9 cellular contexts compared by ENCODE assay signal in the genomic region with DNA sequence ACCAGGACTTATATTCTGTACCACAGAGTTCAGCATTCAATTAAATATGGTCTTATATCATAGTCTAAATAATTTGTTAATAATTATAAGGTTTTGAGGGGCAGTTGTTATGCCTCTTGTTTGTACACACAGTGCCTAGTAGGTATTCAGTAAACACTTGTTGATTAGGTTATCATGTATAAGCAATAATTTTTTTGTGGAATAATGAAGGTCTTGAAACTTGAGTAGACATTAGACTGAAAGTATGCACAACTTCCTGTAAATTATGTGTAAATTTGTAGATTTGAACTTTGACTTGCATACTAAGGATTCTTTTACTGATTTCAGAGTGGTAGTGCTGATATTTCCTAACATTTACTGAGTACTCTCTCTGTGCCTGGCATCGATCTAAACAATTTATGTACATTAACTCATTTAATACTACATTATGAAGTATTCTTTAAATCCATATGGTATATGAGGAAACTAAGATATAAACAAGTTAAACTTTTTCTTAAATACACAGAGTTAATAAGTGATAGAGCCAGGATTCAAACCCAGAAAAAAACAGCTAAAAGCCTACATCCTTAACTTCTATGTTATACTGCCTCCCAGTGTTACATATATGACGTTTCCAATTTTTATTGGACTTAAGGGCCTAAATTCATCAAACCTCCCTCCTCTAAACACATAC.
A peak's percentile ranks its signal among the peaks of the same experiment; 100 is the strongest.
DNase-seq lines count a peak whose midpoint lies in the region; ATAC-seq and TF ChIP-seq lines count a peak whose summit lies in the region.
"Had no signal": no experiment of that assay in that cellular context is flagged by ENCODE, and none has a peak within 500 bp of the region (broad histone marks: within the 10 kb centered on the region; RNA-seq: fewer than 3 reads in every experiment).

No MANE protein-coding gene starts in this region.

- DNase-seq in DMS 273 (lab: John Stamatoyannopoulos, UW; ENCODE audit: unreplicated experiment) (peak; percentile 28), DMS 273 treated with DMSO at 0.1 percent for 48 hours (lab: John Stamatoyannopoulos, UW) (no peak), NCI-H526 treated with DMSO at 0.1 percent for 48 hours (lab: John Stamatoyannopoulos, UW) (peak; percentile 26), dedifferentiated amniotic fluid mesenchymal stem cell (ENCODE audit: extremely low spot score) (peak; percentile 37), osteoblast (ENCODE audit: insufficient read length, low spot score, missing footprints) (peak; percentile 26), coronary artery (ENCODE audit: low spot score) (no peak), WERI-Rb-1 (no peak)
- no peak for DNase-seq in CD8-positive, alpha-beta T cell

- H3K9me3 ChIP-seq in osteoblast (ENCODE audit: low read depth, low read length) (no peaks in the 10 kb centered on the region), WERI-Rb-1 (ENCODE audit: severe bottlenecking) (no peaks in the 10 kb centered on the region)
- H3K9me3 ChIP-seq in CD8-positive, alpha-beta T cell (ENCODE audit: low read length): no peaks in the 10 kb centered on the region

- H2AFZ ChIP-seq in osteoblast (ENCODE audit: low read length): no peak overlapping the region

- H3K4me3 ChIP-seq in osteoblast (ENCODE audit: insufficient read depth, low read length): no peak overlapping the region
- no peak overlapping the region for H3K4me3 ChIP-seq in coronary artery
- no peak overlapping the region for H3K4me3 ChIP-seq in CD8-positive, alpha-beta T cell (ENCODE audit: low read depth, low read length)
- no peak overlapping the region for H3K4me3 ChIP-seq in WERI-Rb-1 (ENCODE audit: low read depth, low read length)

- intact Hi-C loops in CD8-positive, alpha-beta T cell (cut with DNase I, micrococcal nuclease): loop anchor here (1.0 to 10.0 kb wide), 2 partner anchors 161 to 166 kb away; no protein-coding TSS in a partner anchor

- POLR2A ChIA-PET in CD8-positive, alpha-beta T cell (lab: Charles Lee): no interaction called here

- H3K4me1 Mint-ChIP-seq in CD8-positive, alpha-beta T cell (ENCODE audit: low read depth): no peaks in the 10 kb centered on the region
- H3K4me1 Mint-ChIP-seq: IgD-negative memory B cell had no signal

- H3K27me3 ChIP-seq in osteoblast (ENCODE audit: insufficient read depth, low read length) (no peaks in the 10 kb centered on the region), WERI-Rb-1 (ENCODE audit: insufficient read depth, low read depth, severe bottlenecking) (no peaks in the 10 kb centered on the region)
- no peaks in the 10 kb centered on the region for H3K27me3 ChIP-seq in CD8-positive, alpha-beta T cell (ENCODE audit: insufficient read depth, low read length)

- no peaks in the 10 kb centered on the region for H3K36me3 ChIP-seq in osteoblast (ENCODE audit: insufficient read depth, low read length)
- no peaks in the 10 kb centered on the region for H3K36me3 ChIP-seq in CD8-positive, alpha-beta T cell (ENCODE audit: insufficient read depth, low read length)
- peaks cover 7% of the 10 kb centered on the region for H3K36me3 ChIP-seq in WERI-Rb-1

- H3K4me2 ChIP-seq in osteoblast (ENCODE audit: insufficient read depth, low read length): no peak overlapping the region

- no peaks in the 10 kb centered on the region for H4K20me1 ChIP-seq in osteoblast (ENCODE audit: insufficient read depth, low read length)

- H3K27ac ChIP-seq in osteoblast (ENCODE audit: low read depth, low read length) (no peak overlapping the region), coronary artery (no peak overlapping the region), WERI-Rb-1 (no peak overlapping the region)
- no peak overlapping the region for H3K27ac ChIP-seq in CD8-positive, alpha-beta T cell (ENCODE audit: low read depth, low read length)

- no peaks in the 10 kb centered on the region for H3K27me3 Mint-ChIP-seq in CD8-positive, alpha-beta T cell (ENCODE audit: low read depth)
- H3K27me3 Mint-ChIP-seq: IgD-negative memory B cell had no signal

- no peak overlapping the region for H3K4me3 Mint-ChIP-seq in CD8-positive, alpha-beta T cell
- H3K4me3 Mint-ChIP-seq: IgD-negative memory B cell had no signal

- ATAC-seq in CD8-positive, alpha-beta T cell: no peak

- CTCF ChIA-PET in CD8-positive, alpha-beta T cell (lab: Charles Lee): no interaction called here

- H3K9me3 Mint-ChIP-seq in CD8-positive, alpha-beta T cell: peaks cover 19% of the 10 kb centered on the region

- no peaks in the 10 kb centered on the region for H3K4me1 ChIP-seq in osteoblast (ENCODE audit: insufficient read depth, low read length)
- no peaks in the 10 kb centered on the region for H3K4me1 ChIP-seq in CD8-positive, alpha-beta T cell (ENCODE audit: insufficient read depth, low read length)

- H3K36me3 Mint-ChIP-seq in CD8-positive, alpha-beta T cell: peaks cover 38% of the 10 kb centered on the region

- TF ChIP-seq CTCF in osteoblast (IDR thresholded peaks at IDR 0.05; ENCODE audit: extremely low read depth, low read depth, low read length): peak; percentile 45
- no peak for TF ChIP-seq CTCF in coronary artery (IDR thresholded peaks at IDR 0.05)
- TF ChIP-seq CTCF in CD8-positive, alpha-beta T cell (IDR thresholded peaks at IDR 0.05): no peak
- no peak for TF ChIP-seq CTCF in WERI-Rb-1 (IDR thresholded peaks at IDR 0.05; ENCODE audit: low read depth, low read length)

- no peaks in the 10 kb centered on the region for H3K79me2 ChIP-seq in osteoblast (ENCODE audit: insufficient read depth, low read length)

- H3K27ac Mint-ChIP-seq in CD8-positive, alpha-beta T cell: no peak overlapping the region
- H3K27ac Mint-ChIP-seq: IgD-negative memory B cell had no signal

Comparison
In these comparisons a context has a peak if more than half of its experiments do, and no peak if none do; other contexts are left out.
1. DNase-seq: peak in DMS 273 (single experiment), NCI-H526 treated with DMSO at 0.1 percent for 48 hours (single experiment), dedifferentiated amniotic fluid mesenchymal stem cell (single experiment) and osteoblast (single experiment); none in DMS 273 treated with DMSO at 0.1 percent for 48 hours (single experiment), coronary artery (single experiment), CD8-positive, alpha-beta T cell (0 of 7) and WERI-Rb-1 (single experiment).